8 cellular contexts compared by ENCODE assay signal in the genomic region with DNA sequence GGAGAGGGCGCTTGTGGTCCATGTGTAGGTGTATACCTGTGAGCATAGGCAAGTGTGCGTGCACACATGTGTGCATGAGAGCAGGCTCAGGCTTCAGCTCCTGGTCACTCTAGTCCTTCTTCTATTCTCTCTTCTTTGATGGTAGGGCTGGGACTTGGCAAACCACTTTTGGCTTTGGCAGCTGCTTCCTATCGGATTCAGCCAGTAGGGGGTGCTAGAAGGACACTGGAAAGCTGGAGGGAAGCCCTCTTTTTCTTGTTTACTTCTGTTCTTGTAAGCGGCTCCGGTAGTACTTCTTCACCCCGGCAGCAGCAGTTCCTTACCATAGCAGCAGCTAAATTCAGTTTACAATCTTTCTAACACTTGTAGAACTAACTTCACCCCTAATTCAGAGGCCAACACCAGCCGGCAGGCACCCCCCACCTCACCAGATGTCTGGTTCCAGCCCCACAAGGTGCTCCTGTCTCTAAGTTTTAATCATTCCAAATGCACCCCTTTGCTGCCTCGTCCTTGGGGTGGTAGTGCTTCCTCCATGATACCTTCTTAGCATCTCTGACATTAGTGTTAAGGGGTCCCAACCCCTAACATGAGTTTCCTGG. TPM values are rescaled to one million over a fixed set of nuclear protein-coding genes. Genes with fewer than 3 reads are reported as not detected.
DNase-seq lines count a peak whose midpoint lies in the region; ATAC-seq and TF ChIP-seq lines count a peak whose summit lies in the region.

No MANE protein-coding gene starts in this region.

- H3K4me3 ChIP-seq in A673 (ENCODE audit: low read depth, low read length, poor library complexity, severe bottlenecking) (no peak overlapping the region), esophagus squamous epithelium (no peak overlapping the region)

- no peaks in the 10 kb centered on the region for H3K27me3 Mint-ChIP-seq in activated CD8-positive, alpha-beta T cell treated with anti-CD3 and anti-CD28 coated beads for 36 hours

- no peak overlapping the region for H3K27ac Mint-ChIP-seq in activated CD8-positive, alpha-beta T cell treated with anti-CD3 and anti-CD28 coated beads for 36 hours

- H3K27me3 ChIP-seq in A673 (replicated peaks; ENCODE audit: insufficient read depth, low read depth, low read length, poor library complexity) (no peaks in the 10 kb centered on the region), esophagus squamous epithelium (no peaks in the 10 kb centered on the region)

- POLR2A ChIA-PET in A673 (lab: Charles Lee; ENCODE audit: low non-redundant PET): no interaction called here
- POLR2A ChIA-PET in activated CD8-positive, alpha-beta T cell treated with anti-CD3 and anti-CD28 coated beads for 36 hours (lab: Charles Lee): interaction anchor here (0.9 to 1.0 kb wide), 2 partner anchors 19 to 422 kb away, joined by 3 to 4 read pairs; partner anchors contain the start of genes DTL and INTS7

- H3K36me3 ChIP-seq in A673 (ENCODE audit: insufficient read depth, low read length, poor library complexity, severe bottlenecking) (no peaks in the 10 kb centered on the region), esophagus squamous epithelium (no peaks in the 10 kb centered on the region)

- H3K9me3 ChIP-seq in A673 (ENCODE audit: low read depth, low read length, poor library complexity, severe bottlenecking) (no peaks in the 10 kb centered on the region), esophagus squamous epithelium (no peaks in the 10 kb centered on the region)

- H3K4me1 ChIP-seq in A673 (ENCODE audit: insufficient read depth, low read length, poor library complexity, severe bottlenecking) (no peaks in the 10 kb centered on the region), esophagus squamous epithelium (peaks cover 0 to 20% (median 14%) of the 10 kb centered on the region in 3 donors)

- H3K9me3 Mint-ChIP-seq in activated CD8-positive, alpha-beta T cell treated with anti-CD3 and anti-CD28 coated beads for 36 hours: no peaks in the 10 kb centered on the region

- peak; percentile 41 for ATAC-seq in activated CD8-positive, alpha-beta T cell treated with anti-CD3 and anti-CD28 coated beads for 36 hours
- ATAC-seq in HG02885 (IDR thresholded peaks at IDR 0.05; ENCODE audit: poor library complexity, unreplicated experiment): no peak

- 53 to 56% methylated on average over 8 of the region's 8 CpGs for WGBS in esophagus squamous epithelium, 2 donors

- H3K27ac ChIP-seq in A673 (ENCODE audit: low read depth, low read length, poor library complexity, severe bottlenecking): no peak overlapping the region
- H3K27ac ChIP-seq in esophagus squamous epithelium: no peak overlapping the region

- H3K36me3 Mint-ChIP-seq in activated CD8-positive, alpha-beta T cell treated with anti-CD3 and anti-CD28 coated beads for 36 hours (ENCODE audit: low read depth): no peaks in the 10 kb centered on the region

- CTCF ChIA-PET in A673 (lab: Charles Lee): interaction anchor here (0.6 to 4.0 kb wide), 8 partner anchors 19 to 777 kb away, joined by 3 to 34 read pairs (median 3); no protein-coding TSS in a partner anchor
- CTCF ChIA-PET in activated CD8-positive, alpha-beta T cell treated with anti-CD3 and anti-CD28 coated beads for 36 hours (lab: Charles Lee): interaction anchor here (0.6 to 8.3 kb wide), 64 partner anchors 9 to 781 kb away, joined by 3 to 134 read pairs (median 5); partner anchors contain the start of genes ATF3, DTL, NENF and NSL1

- peaks cover 4% of the 10 kb centered on the region for H3K4me1 Mint-ChIP-seq in activated CD8-positive, alpha-beta T cell treated with anti-CD3 and anti-CD28 coated beads for 36 hours (ENCODE audit: low read depth)

- DNase-seq in A673 (ENCODE audit: low spot score) (peak; percentile 71), NCI-H69 (lab: John Stamatoyannopoulos, UW) (peak; percentile 74), esophagus squamous epithelium (lab: John Stamatoyannopoulos, UW) (no peak), pulmonary artery endothelial cell (ENCODE audit: low read depth, low spot score) (peak; percentile 10), HuH-7.5 (ENCODE audit: low spot score) (no peak)
- DNase-seq in activated CD8-positive, alpha-beta T cell treated with anti-CD3 and anti-CD28 coated beads for 36 hours: peak; percentile 83

- H3K4me3 Mint-ChIP-seq in activated CD8-positive, alpha-beta T cell treated with anti-CD3 and anti-CD28 coated beads for 36 hours: no peak overlapping the region

- TF ChIP-seq POLR2A in esophagus squamous epithelium (IDR thresholded peaks at IDR 0.05): no peak

- TF ChIP-seq CTCF in A673 (conservative IDR thresholded peaks at IDR 0.05; ENCODE audit: low read depth, low read length): peak; percentile 72
- peak; percentile 80 for TF ChIP-seq CTCF in GM12874 (IDR thresholded peaks at IDR 0.05; ENCODE audit: insufficient read depth, low read depth, low read length)
- peak; percentile 74 for TF ChIP-seq CTCF in activated CD8-positive, alpha-beta T cell treated with anti-CD3 and anti-CD28 coated beads for 36 hours (IDR thresholded peaks at IDR 0.05)
- TF ChIP-seq CTCF in esophagus squamous epithelium (IDR thresholded peaks at IDR 0.05): peak in 5 of 6 experiments; percentile 30 to 74 (median 48)

- intact Hi-C loops in A673 (cut with micrococcal nuclease; ENCODE audit: unreplicated experiment) (loop anchor here (2.0 to 5.0 kb wide), 3 partner anchors 324 to 761 kb away; no protein-coding TSS in a partner anchor), esophagus squamous epithelium (cut with DNase I) (loop anchor here (10.0 kb wide), 1 partner anchor 393 kb away; no protein-coding TSS in a partner anchor)
- intact Hi-C loops in activated CD8-positive, alpha-beta T cell treated with anti-CD3 and anti-CD28 coated beads for 36 hours (cut with micrococcal nuclease): loop anchor here (5.0 to 10.0 kb wide), 3 partner anchors 91 to 776 kb away; no protein-coding TSS in a partner anchor

- BruUV-seq in A673 (replicated peaks; lab: Mats Ljungman, UMichigan): no TSS peak

RNA-seq across cellular contexts. Expression of gene NENF, which starts 25.1 kb away (rescaled TPM):
- total RNA-seq in A673 (2021): 51.0 and 59.5 TPM in 2 replicates
- total RNA-seq in activated CD8-positive, alpha-beta T cell treated with anti-CD3 and anti-CD28 coated beads for 36 hours: 10 to 100 TPM; 27.7 to 35.4 TPM
- total RNA-seq in esophagus squamous epithelium: 10 to 100 TPM; 31.0 to 65.8 (median 42.0) TPM
- total RNA-seq in pulmonary artery endothelial cell: 19.9 and 23.3 TPM in 2 replicates

RNA-seq across cellular contexts. Expression of gene PACC1, which starts 43.2 kb away (rescaled TPM):
- total RNA-seq in A673 (2021) (14.5 and 15.6 TPM in 2 replicates), esophagus squamous epithelium (1 to 10 TPM; 5.0 to 7.6 (median 6.3) TPM), pulmonary artery endothelial cell (18.3 and 24.7 TPM in 2 replicates)
- 10 to 100 TPM; 11.1 to 11.7 TPM for total RNA-seq in activated CD8-positive, alpha-beta T cell treated with anti-CD3 and anti-CD28 coated beads for 36 hours

Comparison
In these comparisons a context has a peak if more than half of its experiments do, and no peak if none do; other contexts are left out.
1. DNase-seq: peak in A673 (single experiment), NCI-H69 (single experiment), activated CD8-positive, alpha-beta T cell treated with anti-CD3 and anti-CD28 coated beads for 36 hours (single experiment) and pulmonary artery endothelial cell (single experiment); none in esophagus squamous epithelium (single experiment) and HuH-7.5 (single experiment).
2. Peak in every context shown above with its lines, with median percentiles within 50 percentile points of each other: CTCF ChIP-seq.